Comparison of ENCODE assay signal across 2 cellular contexts in genomic region chr16:70713342-70713741, GRCh38.
TF ChIP-seq lines count a peak whose summit lies in the region.

No MANE protein-coding gene starts in this region.

TF ChIP-seq in A549, 52 proteins besides CTCF, POLR2A, EP300 and RAD21 (continued from another document):
- no peak for TF ChIP-seq MAX (IDR thresholded peaks at IDR 0.05)
- TF ChIP-seq E2F6 (IDR thresholded peaks at IDR 0.05; ENCODE audit: borderline replicate concordance, low read depth): no peak
- TF ChIP-seq ELK1 (IDR thresholded peaks at IDR 0.05; ENCODE audit: low read depth, low read length): no peak
- TF ChIP-seq CBX8 (IDR thresholded peaks at IDR 0.05): no peak
- no peak for TF ChIP-seq HOXB13 (CRISPR knock-in tag; IDR thresholded peaks at IDR 0.05; ENCODE audit: low read depth)
- no peak for TF ChIP-seq TFCP2L1 (CRISPR knock-in tag; IDR thresholded peaks at IDR 0.05)
- no peak for TF ChIP-seq NR3C1 (IDR thresholded peaks at IDR 0.05)
- no peak for TF ChIP-seq PHF8 (IDR thresholded peaks at IDR 0.05; ENCODE audit: borderline replicate concordance, low read depth)
- TF ChIP-seq KDM1A (IDR thresholded peaks at IDR 0.05; ENCODE audit: low read depth): no peak
- no peak for TF ChIP-seq RCOR1 (IDR thresholded peaks at IDR 0.05; ENCODE audit: low read depth, low read length)
- no peak for TF ChIP-seq HEYL (CRISPR knock-in tag; IDR thresholded peaks at IDR 0.05)
- no peak for TF ChIP-seq KDM5A (IDR thresholded peaks at IDR 0.05)

TF ChIP-seq in IMR-90, 13 proteins besides CTCF, POLR2A, EP300 and RAD21 (continued from another document):
- TF ChIP-seq RFX5 (IDR thresholded peaks at IDR 0.05; ENCODE audit: low read depth, low read length): no peak
TF ChIP-seq in IMR-90: peak in this region for 1.
